In genomic region chr15:71471347-71471746, GRCh38 we compare ENCODE assay signal across 16 cellular contexts.
DNase-seq lines count a peak whose midpoint lies in the region; ATAC-seq and TF ChIP-seq lines count a peak whose summit lies in the region.
"Had no signal": no experiment of that assay in that cellular context is flagged by ENCODE, and none has a peak within 500 bp of the region (broad histone marks: within the 10 kb centered on the region; RNA-seq: fewer than 3 reads in every experiment).

No MANE protein-coding gene starts in this region.

- BruUV-seq in HCT116 (replicated peaks; lab: Mats Ljungman, UMichigan): no TSS peak
- no TSS peak for BruUV-seq in mammary epithelial cell (replicated peaks; lab: Mats Ljungman, UMichigan)

- peak; percentile 73 for ATAC-seq in HCT116
- peak; percentile 36 for ATAC-seq in stimulated activated naive CD8-positive, alpha-beta T cell treated with anti-CD3 and anti-CD28 coated beads, Interleukin-15, Interleukin-2, amounts not matched to agents 100 U/mL and 50 U/mL, for 24 hours

- POLR2A ChIA-PET in HCT116 (lab: Charles Lee): no interaction called here

- dilution Hi-C loops in mammary epithelial cell (cut with HindIII; ENCODE audit: low sequenced_read_pairs): loop anchor here (5.0 kb wide), 1 partner anchor 36 kb away; no protein-coding TSS in a partner anchor

- H3K4me2 ChIP-seq in HCT116 (ENCODE audit: low read length): peak overlapping the region; percentile 34
- peak overlapping the region; percentile 38 for H3K4me2 ChIP-seq in mammary epithelial cell (ENCODE audit: insufficient read depth, low read depth, low read length)
- H3K4me2 ChIP-seq: neural progenitor cell had no signal

- H3K9me3 Mint-ChIP-seq in T-helper 1 cell treated with Interleukin-12 subunit alpha and Interleukin-12 subunit beta and Interleukin-4 antibody, amounts not matched to agents 30 μg/mL and 1 μg/mL, for 36 hours: no peaks in the 10 kb centered on the region
- H3K9me3 Mint-ChIP-seq in activated T-helper 1 cell treated with anti-CD3 and anti-CD28 coated beads, Interleukin-12 subunit alpha, Interleukin-12 subunit beta, Interleukin-2, Interleukin-4 antibody, amounts not matched to agents 30 ng/mL and 10 ng/mL and 1 ng/mL, durations not matched to agents 14 hours and 24 hours and 36 hours: no peaks in the 10 kb centered on the region

- no peaks in the 10 kb centered on the region for H3K27me3 Mint-ChIP-seq in T-helper 1 cell treated with Interleukin-12 subunit alpha and Interleukin-12 subunit beta and Interleukin-4 antibody, amounts not matched to agents 30 μg/mL and 1 μg/mL, for 36 hours (ENCODE audit: low read depth)
- peaks cover 2% of the 10 kb centered on the region for H3K27me3 Mint-ChIP-seq in activated T-helper 1 cell treated with anti-CD3 and anti-CD28 coated beads, Interleukin-12 subunit alpha, Interleukin-12 subunit beta, Interleukin-2, Interleukin-4 antibody, amounts not matched to agents 30 ng/mL and 10 ng/mL and 1 ng/mL, durations not matched to agents 14 hours and 24 hours and 36 hours (ENCODE audit: insufficient read depth)

- H3K4me1 Mint-ChIP-seq in T-helper 1 cell treated with Interleukin-12 subunit alpha and Interleukin-12 subunit beta and Interleukin-4 antibody, amounts not matched to agents 30 μg/mL and 1 μg/mL, for 36 hours (ENCODE audit: low read depth): peaks cover 3% of the 10 kb centered on the region
- peaks cover 7% of the 10 kb centered on the region for H3K4me1 Mint-ChIP-seq in activated T-helper 1 cell treated with anti-CD3 and anti-CD28 coated beads, Interleukin-12 subunit alpha, Interleukin-12 subunit beta, Interleukin-2, Interleukin-4 antibody, amounts not matched to agents 30 ng/mL and 10 ng/mL and 1 ng/mL, durations not matched to agents 14 hours and 24 hours and 36 hours (ENCODE audit: low read depth)

- in situ Hi-C loops in mammary epithelial cell (cut with MboI; ENCODE audit: low sequenced_read_pairs in 2 of 2): loop anchor here in 1 of 2 donors (25.0 kb wide), 1 partner anchor 691 kb away; no protein-coding TSS in a partner anchor

- no peaks in the 10 kb centered on the region for H3K36me3 Mint-ChIP-seq in T-helper 1 cell treated with Interleukin-12 subunit alpha and Interleukin-12 subunit beta and Interleukin-4 antibody, amounts not matched to agents 30 μg/mL and 1 μg/mL, for 36 hours (ENCODE audit: low read depth)
- H3K36me3 Mint-ChIP-seq in activated T-helper 1 cell treated with anti-CD3 and anti-CD28 coated beads, Interleukin-12 subunit alpha, Interleukin-12 subunit beta, Interleukin-2, Interleukin-4 antibody, amounts not matched to agents 30 ng/mL and 10 ng/mL and 1 ng/mL, durations not matched to agents 14 hours and 24 hours and 36 hours (ENCODE audit: low read depth): no peaks in the 10 kb centered on the region

- H3K9ac ChIP-seq in HCT116 (ENCODE audit: low read length) (no peak overlapping the region), mammary epithelial cell (ENCODE audit: insufficient read depth, low read length) (peak overlapping the region; percentile 30)
- H3K9ac ChIP-seq: neural progenitor cell had no signal

- H3K9me3 ChIP-seq in HCT116 (ENCODE audit: control insufficient read depth in 1 of 2, insufficient read depth in 1 of 2, low read depth in 1 of 2, low read length in 2 of 2) (no peaks in the 10 kb centered on the region), mammary epithelial cell (replicated peaks; ENCODE audit: insufficient read depth, low read length) (no peaks in the 10 kb centered on the region)
- no peaks in the 10 kb centered on the region for H3K9me3 ChIP-seq in effector memory CD4-positive, alpha-beta T cell (ENCODE audit: control insufficient read depth, low read length)
- H3K9me3 ChIP-seq: suprapubic skin had no signal

- H3K4me3 Mint-ChIP-seq in T-helper 1 cell treated with Interleukin-12 subunit alpha and Interleukin-12 subunit beta and Interleukin-4 antibody, amounts not matched to agents 30 μg/mL and 1 μg/mL, for 36 hours: no peak overlapping the region
- no peak overlapping the region for H3K4me3 Mint-ChIP-seq in activated T-helper 1 cell treated with anti-CD3 and anti-CD28 coated beads, Interleukin-12 subunit alpha, Interleukin-12 subunit beta, Interleukin-2, Interleukin-4 antibody, amounts not matched to agents 30 ng/mL and 10 ng/mL and 1 ng/mL, durations not matched to agents 14 hours and 24 hours and 36 hours
- H3K4me3 Mint-ChIP-seq: neural progenitor cell had no signal

- TF ChIP-seq CTCF in HCT116 (IDR thresholded peaks at IDR 0.05 in 2 of 3, conservative IDR thresholded peaks at IDR 0.05 in 1 of 3; ENCODE audit: borderline replicate concordance in 1 of 3, insufficient read depth in 1 of 3, low read depth in 2 of 3, low read length in 2 of 3): no peak
- TF ChIP-seq CTCF in mammary epithelial cell (conservative IDR thresholded peaks at IDR 0.05 in 1 of 2, IDR thresholded peaks at IDR 0.05 in 1 of 2; ENCODE audit: extremely low read depth in 1 of 2, insufficient read depth in 1 of 2, low read depth in 1 of 2, low read length in 2 of 2): no peak

- 0% methylated on average over 1 of the region's 1 CpG for WGBS in mammary epithelial cell (ENCODE audit: low coverage, missing lambda C conversion rate)

- TF ChIP-seq POLR2A in HCT116 (IDR thresholded peaks at IDR 0.05; ENCODE audit: borderline replicate concordance, extremely low read depth, insufficient read depth, insufficient read length): no peak

- H3K4me1 ChIP-seq in HCT116 (ENCODE audit: control insufficient read depth in 1 of 2, insufficient read depth in 2 of 2, low read length in 2 of 2): peaks cover 11 to 12% of the 10 kb centered on the region in 2 experiments
- H3K4me1 ChIP-seq in mammary epithelial cell (ENCODE audit: insufficient read depth, low read length): peaks cover 19% of the 10 kb centered on the region
- no peaks in the 10 kb centered on the region for H3K4me1 ChIP-seq in effector memory CD4-positive, alpha-beta T cell (ENCODE audit: control insufficient read depth, insufficient read depth, low read length, poor library complexity, severe bottlenecking)
- H3K4me1 ChIP-seq: neural progenitor cell had no signal

- H3K36me3 ChIP-seq in HCT116 (ENCODE audit: control insufficient read depth in 1 of 2, insufficient read depth in 2 of 2, low read length in 2 of 2) (no peaks in the 10 kb centered on the region), mammary epithelial cell (ENCODE audit: insufficient read depth, low read length) (peaks cover 4% of the 10 kb centered on the region)
- no peaks in the 10 kb centered on the region for H3K36me3 ChIP-seq in effector memory CD4-positive, alpha-beta T cell (ENCODE audit: control insufficient read depth, insufficient read depth, low read length)
- H3K36me3 ChIP-seq: neural progenitor cell, suprapubic skin had no signal

- H3K9me2 ChIP-seq in HCT116 (ENCODE audit: insufficient read depth): no peaks in the 10 kb centered on the region

- H3K27ac Mint-ChIP-seq in T-helper 1 cell treated with Interleukin-12 subunit alpha and Interleukin-12 subunit beta and Interleukin-4 antibody, amounts not matched to agents 30 μg/mL and 1 μg/mL, for 36 hours: peak overlapping the region; percentile 36
- no peak overlapping the region for H3K27ac Mint-ChIP-seq in activated T-helper 1 cell treated with anti-CD3 and anti-CD28 coated beads, Interleukin-12 subunit alpha, Interleukin-12 subunit beta, Interleukin-2, Interleukin-4 antibody, amounts not matched to agents 30 ng/mL and 10 ng/mL and 1 ng/mL, durations not matched to agents 14 hours and 24 hours and 36 hours
- H3K27ac Mint-ChIP-seq: neural progenitor cell had no signal

- no peak overlapping the region for H3K4me3 ChIP-seq in HCT116 (replicated peaks in 1 of 2; ENCODE audit: low read depth in 1 of 2, low read length in 2 of 2)
- no peak overlapping the region for H3K4me3 ChIP-seq in mammary epithelial cell (replicated peaks in 1 of 3; ENCODE audit: insufficient read depth in 1 of 3, low read depth in 2 of 3, low read length in 3 of 3)
- no peak overlapping the region for H3K4me3 ChIP-seq in effector memory CD4-positive, alpha-beta T cell (ENCODE audit: insufficient read depth, low read depth, low read length, poor library complexity, severe bottlenecking)
- H3K4me3 ChIP-seq: lung, neural progenitor cell, suprapubic skin had no signal

- no peaks in the 10 kb centered on the region for H3K79me2 ChIP-seq in HCT116 (ENCODE audit: insufficient read depth, low read length)
- H3K79me2 ChIP-seq in mammary epithelial cell (ENCODE audit: insufficient read depth, low read length): no peaks in the 10 kb centered on the region

- intact Hi-C loops in HCT116 (cut with micrococcal nuclease): no loop called here
- intact Hi-C loops in mammary epithelial cell (cut with micrococcal nuclease): loop anchor here (1.0 kb wide), 1 partner anchor 24 kb away; no protein-coding TSS in a partner anchor
- intact Hi-C loops in activated T-helper 1 cell treated with anti-CD3 and anti-CD28 coated beads, Interleukin-12 subunit alpha, Interleukin-12 subunit beta, Interleukin-2, Interleukin-4 antibody, amounts not matched to agents 30 ng/mL and 10 ng/mL and 1 ng/mL, durations not matched to agents 14 hours and 24 hours and 36 hours (cut with micrococcal nuclease): no loop called here

- H3K27ac ChIP-seq in HCT116 (ENCODE audit: low read depth, low read length): peak overlapping the region; percentile 36
- peak overlapping the region; percentile 85 for H3K27ac ChIP-seq in mammary epithelial cell (ENCODE audit: insufficient read depth, low read depth, low read length)
- no peak overlapping the region for H3K27ac ChIP-seq in effector memory CD4-positive, alpha-beta T cell (ENCODE audit: insufficient read depth, low read length, poor library complexity, severe bottlenecking)
- H3K27ac ChIP-seq: neural progenitor cell, suprapubic skin had no signal

- H3K27me3 ChIP-seq in HCT116 (ENCODE audit: insufficient read depth, low read length) (no peaks in the 10 kb centered on the region), mammary epithelial cell (ENCODE audit: insufficient read depth, low read length) (no peaks in the 10 kb centered on the region)
- H3K27me3 ChIP-seq in effector memory CD4-positive, alpha-beta T cell (replicated peaks; ENCODE audit: control insufficient read depth, insufficient read depth, low read length, poor library complexity, severe bottlenecking): no peaks in the 10 kb centered on the region
- H3K27me3 ChIP-seq: neural progenitor cell, suprapubic skin had no signal

- no peaks in the 10 kb centered on the region for H4K20me1 ChIP-seq in HCT116 (ENCODE audit: insufficient read depth)
- no peaks in the 10 kb centered on the region for H4K20me1 ChIP-seq in mammary epithelial cell (ENCODE audit: insufficient read depth, low read length)

- H2AFZ ChIP-seq in HCT116 (ENCODE audit: low read depth, low read length, poor library complexity, severe bottlenecking) (no peak overlapping the region), mammary epithelial cell (ENCODE audit: low read depth, low read length) (peak overlapping the region; percentile 56)
- H2AFZ ChIP-seq: neural progenitor cell had no signal

- TF ChIP-seq RAD21 in HCT116 (IDR thresholded peaks at IDR 0.05; ENCODE audit: low read depth): no peak

- DNase-seq in T-helper 1 cell: no peak
- no peak for DNase-seq in HCT116 (ENCODE audit: low read depth, low spot score)
- peak; percentile 91 for DNase-seq in mammary epithelial cell
- no peak for DNase-seq in stimulated activated naive CD8-positive, alpha-beta T cell treated with anti-CD3 and anti-CD28 coated beads, Interleukin-15, Interleukin-2, amounts not matched to agents 100 U/mL and 50 U/mL, for 24 hours
- DNase-seq in effector memory CD4-positive, alpha-beta T cell: no peak
- DNase-seq in GM03348 (ENCODE audit: low spot score): no peak
- no peak for DNase-seq in activated T-helper 1 cell treated with anti-CD3 and anti-CD28 coated beads, Interleukin-12 subunit alpha, Interleukin-12 subunit beta, Interleukin-2, Interleukin-4 antibody, amounts not matched to agents 30 ng/mL and 10 ng/mL and 1 ng/mL, durations not matched to agents 14 hours and 24 hours and 36 hours (ENCODE audit: low spot score)
- DNase-seq: activated CD8-positive, alpha-beta memory T cell treated with anti-CD3 and anti-CD28 coated beads for 24 hours; NCI-H1105 treated with DMSO at 0.1 percent for 48 hours; NCI-H446 treated with DMSO at 0.1 percent for 48 hours; RPMI8226; T-helper 9 cell had no signal

- CTCF ChIA-PET in HCT116 (lab: Charles Lee): no interaction called here
- CTCF ChIA-PET in mammary epithelial cell (lab: Charles Lee; ENCODE audit: low non-redundant PET): no interaction called here

- RAD21 ChIA-PET in HCT116 (lab: Charles Lee; ENCODE audit: low non-redundant PET in 1 of 2, low total read pairs in 2 of 2, uncharacterized antibody in 2 of 2, unreplicated experiment in 2 of 2): no interaction called here
